ENCODE assay signal across 12 cellular contexts in genomic region chr19:38277969-38278680, GRCh38. TPM values are rescaled to one million over a fixed set of nuclear protein-coding genes. Genes with fewer than 3 reads are reported as not detected.
A peak's percentile ranks its signal among the peaks of the same experiment; 100 is the strongest.
DNase-seq lines count a peak whose midpoint lies in the region; ATAC-seq and TF ChIP-seq lines count a peak whose summit lies in the region.
"Had no signal": no experiment of that assay in that cellular context is flagged by ENCODE, and none has a peak within 500 bp of the region (broad histone marks: within the 10 kb centered on the region; RNA-seq: fewer than 3 reads in every experiment).

No MANE protein-coding gene starts in this region.

- no peaks in the 10 kb centered on the region for H3K9me3 Mint-ChIP-seq in chondrocyte (ENCODE audit: low read depth)
- H3K9me3 Mint-ChIP-seq in activated CD4-positive, alpha-beta memory T cell treated with anti-CD3 and anti-CD28 coated beads for 36 hours, result no peaks in the 10 kb centered on the region
- H3K9me3 Mint-ChIP-seq in activated T-cell treated with anti-CD3 and anti-CD28 coated beads, Interleukin-2, amount 50 U/mL, for 72 hours, result no peaks in the 10 kb centered on the region

- peaks cover 40% of the 10 kb centered on the region for H3K4me1 Mint-ChIP-seq in chondrocyte (ENCODE audit: low read depth)
- H3K4me1 Mint-ChIP-seq in activated CD4-positive, alpha-beta memory T cell treated with anti-CD3 and anti-CD28 coated beads for 36 hours (ENCODE audit: low read depth), result peaks cover 11% of the 10 kb centered on the region
- H3K4me1 Mint-ChIP-seq in activated T-cell treated with anti-CD3 and anti-CD28 coated beads, Interleukin-2, amount 50 U/mL, for 72 hours (ENCODE audit: low read depth), result peaks cover 23% of the 10 kb centered on the region

- CTCF ChIA-PET in activated CD4-positive, alpha-beta memory T cell treated with anti-CD3 and anti-CD28 coated beads for 36 hours (lab: Charles Lee), result interaction anchor here (0.6 kb wide), 2 partner anchors 64 to 285 kb away, joined by 3 read pairs; no protein-coding TSS in a partner anchor

- POLR2A ChIA-PET in activated CD4-positive, alpha-beta memory T cell treated with anti-CD3 and anti-CD28 coated beads for 36 hours (lab: Charles Lee), result interaction anchor here (0.6 kb wide), 2 partner anchors 34 to 427 kb away, joined by 3 to 5 read pairs; no protein-coding TSS in a partner anchor

- peak overlapping the region in 2 of 5 donors; percentile 20 to 44 for H3K9ac ChIP-seq in subcutaneous abdominal adipose tissue (ENCODE audit: low read length in 5 of 5)

- H3K27me3 Mint-ChIP-seq in chondrocyte (ENCODE audit: low read depth), result no peaks in the 10 kb centered on the region
- no peaks in the 10 kb centered on the region for H3K27me3 Mint-ChIP-seq in activated CD4-positive, alpha-beta memory T cell treated with anti-CD3 and anti-CD28 coated beads for 36 hours
- no peaks in the 10 kb centered on the region for H3K27me3 Mint-ChIP-seq in activated T-cell treated with anti-CD3 and anti-CD28 coated beads, Interleukin-2, amount 50 U/mL, for 72 hours (ENCODE audit: low read depth)

- no peaks in the 10 kb centered on the region for H3K27me3 ChIP-seq in subcutaneous abdominal adipose tissue (ENCODE audit: control insufficient read depth in 5 of 5, insufficient read depth in 4 of 5, low read length in 5 of 5)

- DNase-seq in HS-27A (ENCODE audit: low read depth) (peak; percentile 80), chondrocyte (ENCODE audit: low spot score) (no peak), left lobe of liver (ENCODE audit: low spot score) (peak; percentile 55), NCI-H128 (lab: John Stamatoyannopoulos, UW; ENCODE audit: unreplicated experiment) (no peak), hippocampal formation (lab: John Stamatoyannopoulos, UW) (no peak)
- no peak for DNase-seq in activated CD4-positive, alpha-beta memory T cell treated with anti-CD3 and anti-CD28 coated beads for 36 hours
- no peak for DNase-seq in activated T-cell treated with anti-CD3 and anti-CD28 coated beads, Interleukin-2, amount 50 U/mL, for 72 hours
- DNase-seq: GF-D8; OCI-M1; stimulated activated CD4-positive, alpha-beta T cell treated with anti-CD3 and anti-CD28 coated beads, Interleukin-4, amount 100 ng/mL, for 1 hour had no signal

- peak; percentile 71 for ATAC-seq in left lobe of liver
- ATAC-seq in activated T-cell treated with anti-CD3 and anti-CD28 coated beads, Interleukin-2, amount 50 U/mL, for 72 hours (replicated peaks in 1 of 2), result no peak

- intact Hi-C loops in activated CD4-positive, alpha-beta memory T cell treated with anti-CD3 and anti-CD28 coated beads for 36 hours (cut with micrococcal nuclease), result no loop called here

- H3K27ac ChIP-seq in subcutaneous abdominal adipose tissue (ENCODE audit: low read depth, low read length), result peak overlapping the region; percentile 88
- H3K27ac ChIP-seq: HL-60 had no signal

- H3K4me3 Mint-ChIP-seq in chondrocyte (ENCODE audit: unreplicated experiment), result no peak overlapping the region
- no peak overlapping the region for H3K4me3 Mint-ChIP-seq in activated CD4-positive, alpha-beta memory T cell treated with anti-CD3 and anti-CD28 coated beads for 36 hours
- H3K4me3 Mint-ChIP-seq in activated T-cell treated with anti-CD3 and anti-CD28 coated beads, Interleukin-2, amount 50 U/mL, for 72 hours, result no peak overlapping the region

- peak overlapping the region in 1 of 5 donors; percentile 24 for H3K4me3 ChIP-seq in subcutaneous abdominal adipose tissue (ENCODE audit: low read depth in 1 of 5, low read length in 5 of 5)

- TF ChIP-seq CTCF in chondrocyte (IDR thresholded peaks at IDR 0.05), result no peak

- H3K36me3 Mint-ChIP-seq in chondrocyte (ENCODE audit: low read depth), result no peaks in the 10 kb centered on the region
- no peaks in the 10 kb centered on the region for H3K36me3 Mint-ChIP-seq in activated CD4-positive, alpha-beta memory T cell treated with anti-CD3 and anti-CD28 coated beads for 36 hours
- peaks cover 0 to 2% of the 10 kb centered on the region in 2 donors for H3K36me3 Mint-ChIP-seq in activated T-cell treated with anti-CD3 and anti-CD28 coated beads, Interleukin-2, amount 50 U/mL, for 72 hours (ENCODE audit: insufficient read depth in 2 of 2)

- peaks cover 9 to 40% (median 31%) of the 10 kb centered on the region in 5 donors for H3K4me1 ChIP-seq in subcutaneous abdominal adipose tissue (ENCODE audit: control insufficient read depth in 5 of 5, insufficient read depth in 5 of 5, low read length in 5 of 5)

- H3K36me3 ChIP-seq in subcutaneous abdominal adipose tissue (ENCODE audit: control insufficient read depth in 5 of 5, insufficient read depth in 5 of 5, low read length in 5 of 5), result no peaks in the 10 kb centered on the region

- H3K27ac Mint-ChIP-seq in chondrocyte (ENCODE audit: unreplicated experiment), result peak overlapping the region; percentile 87
- H3K27ac Mint-ChIP-seq in activated CD4-positive, alpha-beta memory T cell treated with anti-CD3 and anti-CD28 coated beads for 36 hours, result no peak overlapping the region
- H3K27ac Mint-ChIP-seq in activated T-cell treated with anti-CD3 and anti-CD28 coated beads, Interleukin-2, amount 50 U/mL, for 72 hours, result no peak overlapping the region

- H3K9me3 ChIP-seq in subcutaneous abdominal adipose tissue (ENCODE audit: control insufficient read depth in 5 of 5, low read length in 5 of 5), result no peaks in the 10 kb centered on the region

RNA-seq across cellular contexts. Expression of gene SPINT2, which starts 13.8 kb away (rescaled TPM):
- 21.3 to 28.0 TPM (median 26.4 TPM) in 3 replicates for total RNA-seq in chondrocyte
- total RNA-seq in left lobe of liver, result 7.3 TPM
- 10 to 100 TPM; 57.5 to 60.9 TPM for total RNA-seq in activated CD4-positive, alpha-beta memory T cell treated with anti-CD3 and anti-CD28 coated beads for 36 hours
- total RNA-seq in activated T-cell treated with anti-CD3 and anti-CD28 coated beads, Interleukin-2, amount 50 U/mL, for 72 hours, result 100 to 1,000 TPM in 1 of 2 donors, 10 to 100 TPM in 1; 89.1 to 115 TPM

RNA-seq across cellular contexts. Expression of gene PPP1R14A, which starts 22.0 kb away (rescaled TPM):
- total RNA-seq in chondrocyte, result 132 to 297 TPM (median 295 TPM) in 3 replicates
- total RNA-seq in left lobe of liver, result 3.9 TPM
- total RNA-seq in activated CD4-positive, alpha-beta memory T cell treated with anti-CD3 and anti-CD28 coated beads for 36 hours, result 1 to 10 TPM; 1.6 to 1.8 TPM
- 1 to 10 TPM; 1.7 to 3.8 TPM for total RNA-seq in activated T-cell treated with anti-CD3 and anti-CD28 coated beads, Interleukin-2, amount 50 U/mL, for 72 hours

RNA-seq across cellular contexts. Expression of gene C19orf33, which starts 25.9 kb away (rescaled TPM):
- total RNA-seq in chondrocyte (2.0 to 5.2 TPM (median 2.0 TPM) in 3 replicates), left lobe of liver (0.40 TPM)
- not detected for total RNA-seq in activated CD4-positive, alpha-beta memory T cell treated with anti-CD3 and anti-CD28 coated beads for 36 hours
- not detected for total RNA-seq in activated T-cell treated with anti-CD3 and anti-CD28 coated beads, Interleukin-2, amount 50 U/mL, for 72 hours

RNA-seq across cellular contexts. Expression of gene YIF1B, which starts 37.6 kb away (rescaled TPM):
- total RNA-seq in chondrocyte, result 93.3 to 101 TPM (median 97.8 TPM) in 3 replicates
- total RNA-seq in left lobe of liver, result 41.7 TPM
- total RNA-seq in activated CD4-positive, alpha-beta memory T cell treated with anti-CD3 and anti-CD28 coated beads for 36 hours, result 10 to 100 TPM; 79.7 to 82.3 TPM
- 10 to 100 TPM; 70.3 TPM for total RNA-seq in activated T-cell treated with anti-CD3 and anti-CD28 coated beads, Interleukin-2, amount 50 U/mL, for 72 hours

RNA-seq across cellular contexts. Expression of gene KCNK6, which starts 41.5 kb away (rescaled TPM):
- total RNA-seq in chondrocyte (22.0 to 30.9 TPM (median 29.2 TPM) in 3 replicates), left lobe of liver (1.4 TPM)
- total RNA-seq in activated CD4-positive, alpha-beta memory T cell treated with anti-CD3 and anti-CD28 coated beads for 36 hours, result 1 to 10 TPM; 9.2 to 9.9 TPM
- total RNA-seq in activated T-cell treated with anti-CD3 and anti-CD28 coated beads, Interleukin-2, amount 50 U/mL, for 72 hours, result 10 to 100 TPM; 10.2 to 10.3 TPM

Comparison
In these comparisons a context has a peak if more than half of its experiments do, and no peak if none do; other contexts are left out.
1. DNase-seq: peak in HS-27A (single experiment) and left lobe of liver (single experiment); none in chondrocyte (single experiment), NCI-H128 (single experiment), activated CD4-positive, alpha-beta memory T cell treated with anti-CD3 and anti-CD28 coated beads for 36 hours (single experiment), hippocampal formation (0 of 2) and activated T-cell treated with anti-CD3 and anti-CD28 coated beads, Interleukin-2, amount 50 U/mL, for 72 hours (0 of 2).
2. RNA of gene PPP1R14A, which starts 22.0 kb away (total RNA-seq): 132 to 297 TPM in chondrocyte; 3.9 TPM in left lobe of liver (single experiment), 1.7 to 3.8 TPM in activated T-cell treated with anti-CD3 and anti-CD28 coated beads, Interleukin-2, amount 50 U/mL, for 72 hours and 1.6 to 1.8 TPM in activated CD4-positive, alpha-beta memory T cell treated with anti-CD3 and anti-CD28 coated beads for 36 hours; every median in the first group is over 10 times any median in the second.